Comparison of ENCODE assay signal across 2 cellular contexts in the genomic region with DNA sequence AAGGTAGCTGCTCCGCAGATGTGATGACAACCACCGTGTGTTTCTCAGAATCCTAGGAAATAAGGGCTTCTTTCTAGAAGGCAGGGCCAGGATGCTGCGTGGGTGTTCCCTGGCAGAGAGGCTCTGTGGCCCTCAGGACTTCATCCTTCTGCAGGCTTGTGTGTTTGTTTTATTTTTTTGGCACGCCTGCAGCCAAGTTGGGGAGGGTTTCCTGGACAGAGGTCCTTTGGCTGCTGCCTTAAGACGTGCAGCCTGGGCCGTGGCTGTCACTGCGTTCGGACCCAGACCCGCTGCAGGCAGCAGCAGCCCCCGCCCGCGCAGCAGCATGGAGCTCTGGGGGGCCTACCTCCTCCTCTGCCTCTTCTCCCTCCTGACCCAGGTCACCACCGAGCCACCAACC.
TF ChIP-seq lines count a peak whose summit lies in the region.

A gene with protein sequence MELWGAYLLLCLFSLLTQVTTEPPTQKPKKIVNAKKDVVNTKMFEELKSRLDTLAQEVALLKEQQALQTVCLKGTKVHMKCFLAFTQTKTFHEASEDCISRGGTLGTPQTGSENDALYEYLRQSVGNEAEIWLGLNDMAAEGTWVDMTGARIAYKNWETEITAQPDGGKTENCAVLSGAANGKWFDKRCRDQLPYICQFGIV (plus strand): TSS at position 266 of the 400 bp plus-strand sequence. CDS start 60 bp downstream, at position 326.

TF ChIP-seq in SK-N-SH treated with all-trans-retinoic acid at 6 μM for 48 hours, 23 proteins besides CTCF, POLR2A, EP300 and RAD21 (continued from another document):
- TF ChIP-seq, protein P1, sequence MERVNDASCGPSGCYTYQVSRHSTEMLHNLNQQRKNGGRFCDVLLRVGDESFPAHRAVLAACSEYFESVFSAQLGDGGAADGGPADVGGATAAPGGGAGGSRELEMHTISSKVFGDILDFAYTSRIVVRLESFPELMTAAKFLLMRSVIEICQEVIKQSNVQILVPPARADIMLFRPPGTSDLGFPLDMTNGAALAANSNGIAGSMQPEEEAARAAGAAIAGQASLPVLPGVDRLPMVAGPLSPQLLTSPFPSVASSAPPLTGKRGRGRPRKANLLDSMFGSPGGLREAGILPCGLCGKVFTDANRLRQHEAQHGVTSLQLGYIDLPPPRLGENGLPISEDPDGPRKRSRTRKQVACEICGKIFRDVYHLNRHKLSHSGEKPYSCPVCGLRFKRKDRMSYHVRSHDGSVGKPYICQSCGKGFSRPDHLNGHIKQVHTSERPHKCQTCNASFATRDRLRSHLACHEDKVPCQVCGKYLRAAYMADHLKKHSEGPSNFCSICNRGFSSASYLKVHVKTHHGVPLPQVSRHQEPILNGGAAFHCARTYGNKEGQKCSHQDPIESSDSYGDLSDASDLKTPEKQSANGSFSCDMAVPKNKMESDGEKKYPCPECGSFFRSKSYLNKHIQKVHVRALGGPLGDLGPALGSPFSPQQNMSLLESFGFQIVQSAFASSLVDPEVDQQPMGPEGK (CRISPR knock-in tag; IDR thresholded peaks at IDR 0.05; ENCODE audit: borderline replicate concordance), result no peak
- TF ChIP-seq OSR1 (CRISPR knock-in tag; IDR thresholded peaks at IDR 0.05) (no peak), ESRRG (CRISPR knock-in tag; IDR thresholded peaks at IDR 0.05) (no peak)
TF ChIP-seq in SK-N-SH treated with all-trans-retinoic acid at 6 μM for 48 hours: peak in this region for 0.

TF ChIP-seq in SK-N-SH, 30 proteins besides CTCF, POLR2A, EP300 and RAD21 (continued from another document):
- TF ChIP-seq ELF1 (IDR thresholded peaks at IDR 0.05) (no peak), RXRA (IDR thresholded peaks at IDR 0.05; ENCODE audit: borderline replicate concordance, low read depth) (no peak), TAF1 (IDR thresholded peaks at IDR 0.05; ENCODE audit: borderline replicate concordance, low read depth, low read length) (no peak), TCF12 (IDR thresholded peaks at IDR 0.05) (no peak)
- TF ChIP-seq, protein P2, sequence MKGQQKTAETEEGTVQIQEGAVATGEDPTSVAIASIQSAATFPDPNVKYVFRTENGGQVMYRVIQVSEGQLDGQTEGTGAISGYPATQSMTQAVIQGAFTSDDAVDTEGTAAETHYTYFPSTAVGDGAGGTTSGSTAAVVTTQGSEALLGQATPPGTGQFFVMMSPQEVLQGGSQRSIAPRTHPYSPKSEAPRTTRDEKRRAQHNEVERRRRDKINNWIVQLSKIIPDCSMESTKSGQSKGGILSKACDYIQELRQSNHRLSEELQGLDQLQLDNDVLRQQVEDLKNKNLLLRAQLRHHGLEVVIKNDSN (IDR thresholded peaks at IDR 0.05; ENCODE audit: borderline replicate concordance, low read depth), result no peak
- TF ChIP-seq, protein P3, sequence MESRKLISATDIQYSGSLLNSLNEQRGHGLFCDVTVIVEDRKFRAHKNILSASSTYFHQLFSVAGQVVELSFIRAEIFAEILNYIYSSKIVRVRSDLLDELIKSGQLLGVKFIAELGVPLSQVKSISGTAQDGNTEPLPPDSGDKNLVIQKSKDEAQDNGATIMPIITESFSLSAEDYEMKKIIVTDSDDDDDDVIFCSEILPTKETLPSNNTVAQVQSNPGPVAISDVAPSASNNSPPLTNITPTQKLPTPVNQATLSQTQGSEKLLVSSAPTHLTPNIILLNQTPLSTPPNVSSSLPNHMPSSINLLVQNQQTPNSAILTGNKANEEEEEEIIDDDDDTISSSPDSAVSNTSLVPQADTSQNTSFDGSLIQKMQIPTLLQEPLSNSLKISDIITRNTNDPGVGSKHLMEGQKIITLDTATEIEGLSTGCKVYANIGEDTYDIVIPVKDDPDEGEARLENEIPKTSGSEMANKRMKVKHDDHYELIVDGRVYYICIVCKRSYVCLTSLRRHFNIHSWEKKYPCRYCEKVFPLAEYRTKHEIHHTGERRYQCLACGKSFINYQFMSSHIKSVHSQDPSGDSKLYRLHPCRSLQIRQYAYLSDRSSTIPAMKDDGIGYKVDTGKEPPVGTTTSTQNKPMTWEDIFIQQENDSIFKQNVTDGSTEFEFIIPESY (IDR thresholded peaks at IDR 0.05; ENCODE audit: borderline replicate concordance, low read depth), result no peak
